In genomic region chr3:162569314-162569713, GRCh38 we compare ENCODE assay signal across 34 cellular contexts.
DNase-seq lines count a peak whose midpoint lies in the region; FAIRE-seq and TF ChIP-seq lines count a peak whose summit lies in the region.
"Had no signal": no experiment of that assay in that cellular context is flagged by ENCODE, and none has a peak within 500 bp of the region (broad histone marks: within the 10 kb centered on the region; RNA-seq: fewer than 3 reads in every experiment).

No MANE protein-coding gene starts in this region.

- peak overlapping the region; percentile 61 for H3K27ac ChIP-seq in hepatocyte
- H3K27ac ChIP-seq in small intestine (ENCODE audit: low read depth in 1 of 2, low read length in 1 of 2) = no peak overlapping the region
- H3K27ac ChIP-seq: colonic mucosa, esophagus squamous epithelium, left ventricle myocardium inferior, SJCRH30, stomach, tibial artery had no signal

- peaks cover 8% of the 10 kb centered on the region for H3K4me1 ChIP-seq in hepatocyte (ENCODE audit: insufficient read depth)
- no peaks in the 10 kb centered on the region for H3K4me1 ChIP-seq in small intestine (ENCODE audit: control insufficient read depth in 2 of 2, insufficient read depth in 1 of 2, low read depth in 1 of 2, low read length in 1 of 2)
- H3K4me1 ChIP-seq: colonic mucosa, esophagus squamous epithelium, left ventricle myocardium inferior, SJCRH30, stomach, tibial artery had no signal

- H3K79me2 ChIP-seq in hepatocyte = no peaks in the 10 kb centered on the region

- no peaks in the 10 kb centered on the region for H3K36me3 ChIP-seq in hepatocyte (replicated peaks; ENCODE audit: insufficient read depth, low read depth)
- H3K36me3 ChIP-seq in small intestine (ENCODE audit: control insufficient read depth in 2 of 2, insufficient read depth in 2 of 2, low read length in 2 of 2) = no peaks in the 10 kb centered on the region
- H3K36me3 ChIP-seq: colonic mucosa, esophagus squamous epithelium, HAP-1, left ventricle myocardium inferior, SJCRH30, stomach, tibial artery had no signal

- H3K4me2 ChIP-seq in hepatocyte = peak overlapping the region; percentile 21
- H3K4me2 ChIP-seq: smooth muscle cell had no signal

- 24% methylated on average over 3 of the region's 3 CpGs for WGBS in hepatocyte (ENCODE audit: low lambda C conversion rate, missing lambda C conversion rate)
- WGBS in small intestine, 3 donors = 6 to 36% (median 12%) methylated on average over 3 of the region's 3 CpGs

- H3K4me3 ChIP-seq in hepatocyte (no peak overlapping the region), small intestine (ENCODE audit: low read depth in 1 of 2, low read length in 2 of 2) (no peak overlapping the region)
- H3K4me3 ChIP-seq: colonic mucosa, esophagus squamous epithelium, HAP-1, K562, left ventricle myocardium inferior, SJCRH30, smooth muscle cell, stomach, tibial artery had no signal

- H3K27me3 ChIP-seq in hepatocyte (no peaks in the 10 kb centered on the region), small intestine (ENCODE audit: control insufficient read depth in 2 of 2, insufficient read depth in 2 of 2, low read length in 2 of 2) (no peaks in the 10 kb centered on the region)
- H3K27me3 ChIP-seq: colonic mucosa, esophagus squamous epithelium, SJCRH30, stomach, tibial artery had no signal

- TF ChIP-seq CTCF in hepatocyte (IDR thresholded peaks at IDR 0.05; ENCODE audit: poor library complexity) = no peak

- no peak for FAIRE-seq in small intestine (lab: Jason Lieb, UNC)
- FAIRE-seq: A204.1, frontal cortex, GM18507, K562 had no signal

- no peak overlapping the region for H2AFZ ChIP-seq in hepatocyte

- no peaks in the 10 kb centered on the region for H3K9me2 ChIP-seq in hepatocyte (replicated peaks; ENCODE audit: insufficient read depth)

- DNase-seq in SHP77 treated with DMSO at 0.1 percent for 48 hours (lab: John Stamatoyannopoulos, UW) = peak; percentile 2
- no peak for DNase-seq in SHP77 (lab: John Stamatoyannopoulos, UW)
- peak; percentile 77 for DNase-seq in NCI-H748 treated with DMSO at 0.1 percent for 48 hours (lab: John Stamatoyannopoulos, UW)
- DNase-seq in hepatocyte (ENCODE audit: low spot score) = peak; percentile 32
- DNase-seq in small intestine = peak; percentile 70
- DNase-seq in activated effector memory CD4-positive, alpha-beta T cell treated with Interleukin-2 at 50 U/mL for 16 hours = no peak
- DNase-seq in effector CD4-positive, alpha-beta T cell = no peak
- no peak for DNase-seq in retina
- DNase-seq: activated CD4-positive, alpha-beta memory T cell treated with anti-CD3 and anti-CD28 coated beads, Interleukin-2, amount 10 ng/mL, durations not matched to agents 7 days and 5 days; activated CD4-positive, alpha-beta T cell treated with anti-CD3 and anti-CD28 coated beads for 1 hour; activated CD8-positive, alpha-beta memory T cell treated with anti-CD3 and anti-CD28 coated beads, Interleukin-2, amount 50 U/mL, for 48 hours; AML-193; anterior cingulate cortex; CD4-positive, alpha-beta memory T cell; colonic mucosa; DMS79 treated with DMSO at 0.1 percent for 48 hours; effector memory CD4-positive, alpha-beta T cell; esophagus squamous epithelium; left ventricle myocardium inferior; naive thymus-derived CD4-positive, alpha-beta T cell; NCI-H446; occipital lobe; SJCRH30; stimulated activated CD4-positive, alpha-beta T cell treated with anti-CD3 and anti-CD28 coated beads, Interleukin-1b, Interleukin-23, amount 100 ng/mL, for 48 hours; stimulated activated CD8-positive, alpha-beta memory T cell treated with anti-CD3 and anti-CD28 coated beads, Interleukin-4, amount 100 ng/mL, for 48 hours; stomach; T-helper 17 cell; tibial artery had no signal

- H3K9me3 ChIP-seq in hepatocyte (ENCODE audit: low read depth) = no peaks in the 10 kb centered on the region
- H3K9me3 ChIP-seq in small intestine (ENCODE audit: control insufficient read depth, low read depth) = no peaks in the 10 kb centered on the region
- H3K9me3 ChIP-seq: colonic mucosa, esophagus squamous epithelium, HAP-1, left ventricle myocardium inferior, SJCRH30, stomach, tibial artery had no signal

- H4K20me1 ChIP-seq in hepatocyte (ENCODE audit: insufficient read depth, poor library complexity, severe bottlenecking) = no peaks in the 10 kb centered on the region

Comparison
In these comparisons a context has a peak if more than half of its experiments do, and no peak if none do; other contexts are left out.
1. DNase-seq: peak in SHP77 treated with DMSO at 0.1 percent for 48 hours (single experiment), NCI-H748 treated with DMSO at 0.1 percent for 48 hours (single experiment), hepatocyte (single experiment) and small intestine (single experiment); none in SHP77 (0 of 2), activated effector memory CD4-positive, alpha-beta T cell treated with Interleukin-2 at 50 U/mL for 16 hours (single experiment), effector CD4-positive, alpha-beta T cell (single experiment) and retina (single experiment).